ENCODE assay signal across 15 cellular contexts in genomic region chr11:106697058-106697457, GRCh38.
A peak's percentile ranks its signal among the peaks of the same experiment; 100 is the strongest.
DNase-seq lines count a peak whose midpoint lies in the region; ATAC-seq and TF ChIP-seq lines count a peak whose summit lies in the region.
"Had no signal": no experiment of that assay in that cellular context is flagged by ENCODE, and none has a peak within 500 bp of the region (broad histone marks: within the 10 kb centered on the region; RNA-seq: fewer than 3 reads in every experiment).

No MANE protein-coding gene starts in this region.

- no peak overlapping the region for H3K4me3 Mint-ChIP-seq in activated naive CD4-positive, alpha-beta T cell treated with anti-CD3 and anti-CD28 coated beads for 36 hours
- H3K4me3 Mint-ChIP-seq: CD8-positive, alpha-beta T cell; effector memory CD8-positive, alpha-beta T cell; stimulated activated naive CD8-positive, alpha-beta T cell treated with anti-CD3 and anti-CD28 coated beads, Interleukin-15, Interleukin-2, amounts not matched to agents 100 ng/mL and 50 ng/mL, for 24 hours had no signal

- no peak overlapping the region for H3K27ac Mint-ChIP-seq in activated naive CD4-positive, alpha-beta T cell treated with anti-CD3 and anti-CD28 coated beads for 36 hours
- H3K27ac Mint-ChIP-seq: CD8-positive, alpha-beta T cell; effector memory CD8-positive, alpha-beta T cell; stimulated activated naive CD8-positive, alpha-beta T cell treated with anti-CD3 and anti-CD28 coated beads, Interleukin-15, Interleukin-2, amounts not matched to agents 100 ng/mL and 50 ng/mL, for 24 hours had no signal

- H3K36me3 ChIP-seq in smooth muscle cell (ENCODE audit: low read depth) (no peaks in the 10 kb centered on the region), mucosa of descending colon (ENCODE audit: low read depth) (no peaks in the 10 kb centered on the region)

- peaks cover 17% of the 10 kb centered on the region for H3K4me1 ChIP-seq in smooth muscle cell (ENCODE audit: low read depth)
- H3K4me1 ChIP-seq in mucosa of descending colon (ENCODE audit: low read depth) = no peaks in the 10 kb centered on the region
- H3K4me1 ChIP-seq: parathyroid adenoma had no signal

- no peaks in the 10 kb centered on the region for H3K4me1 Mint-ChIP-seq in activated naive CD4-positive, alpha-beta T cell treated with anti-CD3 and anti-CD28 coated beads for 36 hours (ENCODE audit: low read depth)

- CTCF ChIA-PET in activated naive CD4-positive, alpha-beta T cell treated with anti-CD3 and anti-CD28 coated beads for 36 hours (lab: Charles Lee) = no interaction called here

- no peaks in the 10 kb centered on the region for H3K27me3 ChIP-seq in smooth muscle cell (ENCODE audit: low read depth)

- no peaks in the 10 kb centered on the region for H3K79me2 ChIP-seq in smooth muscle cell (ENCODE audit: low read depth)
- H3K79me2 ChIP-seq: parathyroid adenoma had no signal

- H3K27me3 Mint-ChIP-seq in activated naive CD4-positive, alpha-beta T cell treated with anti-CD3 and anti-CD28 coated beads for 36 hours (ENCODE audit: low read depth) = no peaks in the 10 kb centered on the region
- H3K27me3 Mint-ChIP-seq: effector memory CD8-positive, alpha-beta T cell; stimulated activated naive CD8-positive, alpha-beta T cell treated with anti-CD3 and anti-CD28 coated beads, Interleukin-15, Interleukin-2, amounts not matched to agents 100 ng/mL and 50 ng/mL, for 24 hours had no signal

- H3K4me2 ChIP-seq in smooth muscle cell = peak overlapping the region; percentile 63

- H3K9ac ChIP-seq in smooth muscle cell (ENCODE audit: low read depth) = no peak overlapping the region
- H3K9ac ChIP-seq: parathyroid adenoma had no signal

- TF ChIP-seq CTCF in smooth muscle cell (IDR thresholded peaks at IDR 0.05; ENCODE audit: borderline replicate concordance, insufficient read depth, poor library complexity, severe bottlenecking) = no peak
- no peak for TF ChIP-seq CTCF in mucosa of descending colon (IDR thresholded peaks at IDR 0.05)

- peak overlapping the region; percentile 68 for H2AFZ ChIP-seq in smooth muscle cell (ENCODE audit: low read depth)
- H2AFZ ChIP-seq: parathyroid adenoma had no signal

- no peaks in the 10 kb centered on the region for H3K36me3 Mint-ChIP-seq in activated naive CD4-positive, alpha-beta T cell treated with anti-CD3 and anti-CD28 coated beads for 36 hours (ENCODE audit: low read depth)
- H3K36me3 Mint-ChIP-seq: CD8-positive, alpha-beta T cell had no signal

- peak; percentile 85 for DNase-seq in HCEC 1CT
- DNase-seq in amniotic epithelial cell (ENCODE audit: low read depth) = peak; percentile 86
- DNase-seq in fibroblast of peridontal ligament (ENCODE audit: extremely low read depth) = peak; percentile 72
- no peak for DNase-seq in smooth muscle cell (lab: John Stamatoyannopoulos, UW; ENCODE audit: unreplicated experiment)
- no peak for DNase-seq in mucosa of descending colon
- no peak for DNase-seq in NCI-H1092 treated with DMSO at 0.1 percent for 48 hours (lab: John Stamatoyannopoulos, UW)
- no peak for DNase-seq in activated naive CD4-positive, alpha-beta T cell treated with anti-CD3 and anti-CD28 coated beads for 36 hours
- DNase-seq: activated CD4-positive, CD25-positive, alpha-beta regulatory T cell; CD8-positive, alpha-beta T cell; effector memory CD8-positive, alpha-beta T cell; left cardiac atrium; NCI-H1930; NCI-H526 treated with DMSO at 0.1 percent for 48 hours had no signal

- no peaks in the 10 kb centered on the region for H4K20me1 ChIP-seq in smooth muscle cell (ENCODE audit: low read depth)

- WGBS in smooth muscle cell (ENCODE audit: low lambda C conversion rate) = 79% methylated on average over 2 of the region's 2 CpGs

- H3K4me3 ChIP-seq in smooth muscle cell (no peak overlapping the region), mucosa of descending colon (no peak overlapping the region)

- H3K9me3 ChIP-seq in smooth muscle cell (replicated peaks; ENCODE audit: low read depth) (no peaks in the 10 kb centered on the region), mucosa of descending colon (peaks cover 7% of the 10 kb centered on the region)

- H3K27ac ChIP-seq in smooth muscle cell (ENCODE audit: low read depth) = peak overlapping the region; percentile 92
- H3K27ac ChIP-seq: parathyroid adenoma had no signal

- no peaks in the 10 kb centered on the region for H3K9me3 Mint-ChIP-seq in activated naive CD4-positive, alpha-beta T cell treated with anti-CD3 and anti-CD28 coated beads for 36 hours
- H3K9me3 Mint-ChIP-seq: stimulated activated naive CD8-positive, alpha-beta T cell treated with anti-CD3 and anti-CD28 coated beads, Interleukin-15, Interleukin-2, amounts not matched to agents 100 ng/mL and 50 ng/mL, for 24 hours had no signal

- ATAC-seq in mucosa of descending colon = no peak
- ATAC-seq: CD8-positive, alpha-beta T cell; effector memory CD8-positive, alpha-beta T cell; left cardiac atrium had no signal

- intact Hi-C loops in mucosa of descending colon (cut with DNase I, micrococcal nuclease) = no loop called here
- intact Hi-C loops in activated naive CD4-positive, alpha-beta T cell treated with anti-CD3 and anti-CD28 coated beads for 36 hours (cut with micrococcal nuclease) = no loop called here

- peaks cover 6% of the 10 kb centered on the region for H3F3A ChIP-seq in smooth muscle cell (ENCODE audit: low read depth)

Comparison
In these comparisons a context has a peak if more than half of its experiments do, and no peak if none do; other contexts are left out.
1. DNase-seq: peak in HCEC 1CT (single experiment), amniotic epithelial cell (single experiment) and fibroblast of peridontal ligament (single experiment); none in smooth muscle cell (single experiment), mucosa of descending colon (0 of 3), NCI-H1092 treated with DMSO at 0.1 percent for 48 hours (single experiment) and activated naive CD4-positive, alpha-beta T cell treated with anti-CD3 and anti-CD28 coated beads for 36 hours (single experiment).